Comparison of ENCODE assay signal across 8 cellular contexts in the genomic region with DNA sequence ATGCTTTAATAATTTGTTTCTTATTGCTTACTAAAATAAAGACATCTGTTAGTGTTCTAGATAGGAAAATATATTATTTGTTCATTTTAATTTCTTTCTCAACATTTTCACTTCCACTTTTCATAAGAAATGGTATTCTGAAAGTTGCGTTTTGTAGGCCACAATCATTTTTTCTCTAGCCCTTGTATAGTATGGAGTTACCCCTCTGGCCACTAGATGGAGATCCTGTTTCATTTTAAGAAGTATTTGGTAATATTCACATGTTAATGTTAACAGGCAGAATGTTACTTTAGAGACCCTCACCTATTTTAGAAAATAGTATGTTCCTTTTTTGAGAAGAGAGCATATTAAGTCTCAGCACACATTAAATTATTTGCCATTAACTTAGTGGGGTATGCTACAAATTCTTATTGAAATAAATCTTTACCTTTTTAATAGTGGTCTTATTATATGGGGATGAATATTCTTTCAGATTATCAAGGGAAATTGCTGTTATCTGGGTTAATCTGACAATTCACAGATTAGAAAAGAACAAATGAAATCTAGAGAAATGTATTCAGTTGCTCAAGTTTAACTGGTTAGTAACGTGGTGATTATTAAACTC.
DNase-seq lines count a peak whose midpoint lies in the region; ATAC-seq, FAIRE-seq and TF ChIP-seq lines count a peak whose summit lies in the region.

No MANE protein-coding gene starts in this region.

- H3K9me3 Mint-ChIP-seq in CD4-positive, alpha-beta T cell: no peaks in the 10 kb centered on the region

- no peak overlapping the region for H3K27ac ChIP-seq in CD4-positive, alpha-beta T cell (ENCODE audit: low read depth, low read length)
- H3K27ac ChIP-seq in HepG2 (ENCODE audit: extremely low read length, insufficient read depth, low read length): no peak overlapping the region

- H3K4me3 Mint-ChIP-seq in CD4-positive, alpha-beta T cell: no peak overlapping the region

- no peaks in the 10 kb centered on the region for H4K20me1 ChIP-seq in HepG2 (ENCODE audit: insufficient read depth, low read length)

- CTCF ChIA-PET in CD4-positive, alpha-beta T cell (lab: Charles Lee): no interaction called here
- CTCF ChIA-PET in HepG2 (lab: Yijun Ruan, JAX; ENCODE audit: low intra/inter-chr PET ratio, low total read pairs): interaction anchor here (0.6 kb wide), 1 partner anchor 46 kb away, joined by 3 read pairs; no protein-coding TSS in a partner anchor

- POLR2A ChIA-PET in CD4-positive, alpha-beta T cell (lab: Charles Lee): no interaction called here
- POLR2A ChIA-PET in HepG2 (lab: Yijun Ruan, JAX): no interaction called here

- no peak for DNase-seq in CD4-positive, alpha-beta T cell
- DNase-seq in NCI-H82 (lab: John Stamatoyannopoulos, UW) (peak; percentile 48), bronchial epithelial cell (ENCODE audit: low read depth) (peak; percentile 44), HepG2 (ENCODE audit: low spot score) (peak; percentile 43), ecto neural progenitor cell (ENCODE audit: low spot score) (no peak)
- DNase-seq in activated naive CD4-positive, alpha-beta T cell (lab: John Stamatoyannopoulos, UW): no peak

- no peak for TF ChIP-seq RAD21 in HepG2 (CRISPR knock-in tag; IDR thresholded peaks at IDR 0.05)

- no peak for TF ChIP-seq POLR2A in HepG2 (IDR thresholded peaks at IDR 0.05; ENCODE audit: insufficient read depth in 1 of 2, low read depth in 2 of 2, low read length in 2 of 2)

- no peaks in the 10 kb centered on the region for H3K9me3 ChIP-seq in CD4-positive, alpha-beta T cell (ENCODE audit: control insufficient read depth, low read length)
- no peaks in the 10 kb centered on the region for H3K9me3 ChIP-seq in HepG2 (ENCODE audit: low read length)

- H3K4me1 ChIP-seq in HepG2 (ENCODE audit: insufficient read depth, low read length): no peaks in the 10 kb centered on the region

- FAIRE-seq in bronchial epithelial cell (lab: Jason Lieb, UNC) (no peak), HepG2 (lab: Jason Lieb, UNC) (peak; percentile 12)

- no peaks in the 10 kb centered on the region for H3K27me3 ChIP-seq in CD4-positive, alpha-beta T cell (ENCODE audit: control insufficient read depth, insufficient read depth, low read length)
- H3K27me3 ChIP-seq in bronchial epithelial cell (ENCODE audit: control insufficient read depth, insufficient read depth, low read length) (no peaks in the 10 kb centered on the region), HepG2 (ENCODE audit: control insufficient read depth in 1 of 2, insufficient read depth in 2 of 2, low read length in 2 of 2) (no peaks in the 10 kb centered on the region)

- peaks cover 38% of the 10 kb centered on the region for H3K36me3 Mint-ChIP-seq in CD4-positive, alpha-beta T cell (ENCODE audit: low read depth)

- no peak overlapping the region for H3K4me2 ChIP-seq in HepG2 (ENCODE audit: low read depth, low read length)

- H3K4me3 ChIP-seq in bronchial epithelial cell (ENCODE audit: low read depth, low read length): no peak overlapping the region
- H3K4me3 ChIP-seq in HepG2 (replicated peaks in 1 of 3; ENCODE audit: insufficient read depth in 1 of 3, low read depth in 2 of 3, low read length in 3 of 3): no peak overlapping the region

- H3K36me3 ChIP-seq in bronchial epithelial cell (ENCODE audit: control insufficient read depth, insufficient read depth, low read length) (peaks cover 1% of the 10 kb centered on the region), HepG2 (replicated peaks in 1 of 2; ENCODE audit: control insufficient read depth in 1 of 2, insufficient read depth in 2 of 2, low read length in 2 of 2) (peaks cover 3 to 35% of the 10 kb centered on the region in 2 experiments)

- intact Hi-C loops in CD4-positive, alpha-beta T cell (cut with DNase I, micrococcal nuclease): loop anchor here (1.0 to 5.0 kb wide), 3 partner anchors 819 to 1029 kb away; no protein-coding TSS in a partner anchor
- intact Hi-C loops in HepG2 (cut with micrococcal nuclease; ENCODE audit: unreplicated experiment): loop anchor here (5.0 kb wide), 1 partner anchor 393 kb away; a partner anchor contains a TSS

- in situ Hi-C loops in HepG2 (cut with HindIII; ENCODE audit: extremely low pct_ligation_motif_present, low pct_unique_long_range_greater_than_20kb): loop anchor here (10.0 kb wide), 2 partner anchors 391 to 821 kb away; a partner anchor contains a TSS

- H3K4me1 Mint-ChIP-seq in CD4-positive, alpha-beta T cell (ENCODE audit: low read depth): no peaks in the 10 kb centered on the region

- no TSS peak for BruUV-seq in HepG2 (replicated peaks; lab: Mats Ljungman, UMichigan)

- WGBS in HepG2 (ENCODE audit: low lambda C conversion rate): 91% methylated on average over 2 of the region's 2 CpGs

- ATAC-seq in CD4-positive, alpha-beta T cell (ENCODE audit: poor library complexity): peak; percentile 61
- peak; percentile 80 for ATAC-seq in GM18867 (IDR thresholded peaks at IDR 0.05; ENCODE audit: unreplicated experiment)
- ATAC-seq in HG03097 (IDR thresholded peaks at IDR 0.05; ENCODE audit: low FRiP score, unreplicated experiment): peak; percentile 58
- peak; percentile 95 for ATAC-seq in HepG2

- no peak overlapping the region for H3K9ac ChIP-seq in HepG2 (ENCODE audit: insufficient read depth, low read depth, low read length)

- H3K79me2 ChIP-seq in HepG2 (ENCODE audit: insufficient read depth, low read length): no peaks in the 10 kb centered on the region

- TF ChIP-seq CTCF in CD4-positive, alpha-beta T cell (IDR thresholded peaks at IDR 0.05): peak; percentile 77
- peak; percentile 24 for TF ChIP-seq CTCF in bronchial epithelial cell (IDR thresholded peaks at IDR 0.05; ENCODE audit: insufficient read depth, low read length, severe bottlenecking)
- TF ChIP-seq CTCF in HepG2 (CRISPR knock-in tag; IDR thresholded peaks at IDR 0.05): peak; percentile 66

- H2AFZ ChIP-seq in HepG2 (ENCODE audit: low read length): no peak overlapping the region

- no peaks in the 10 kb centered on the region for H3K27me3 Mint-ChIP-seq in CD4-positive, alpha-beta T cell

- TF ChIP-seq EP300 in HepG2 (IDR thresholded peaks at IDR 0.05; ENCODE audit: low read depth in 2 of 2, low read length in 2 of 2) (no peak), HepG2 (CRISPR knock-in tag; IDR thresholded peaks at IDR 0.05; ENCODE audit: borderline replicate concordance) (no peak)

- H3K27ac Mint-ChIP-seq in CD4-positive, alpha-beta T cell: no peak overlapping the region

TF ChIP-seq in HepG2, 621 proteins besides CTCF, POLR2A, EP300 and RAD21:
- TF ChIP-seq CBX5 (CRISPR knock-in tag; IDR thresholded peaks at IDR 0.05; ENCODE audit: borderline replicate concordance): no peak
- TF ChIP-seq HMGA1 (CRISPR knock-in tag; conservative IDR thresholded peaks at IDR 0.05): 0 out of 2 replicates have a peak, but pooled peaks have one; percentile 42
- TF ChIP-seq SNAI1 (CRISPR knock-in tag; IDR thresholded peaks at IDR 0.05; ENCODE audit: borderline replicate concordance): no peak
- TF ChIP-seq STAG1 (CRISPR knock-in tag; IDR thresholded peaks at IDR 0.05): peak; percentile 76
- no peak; the same call in 1 of the 2 replicates for TF ChIP-seq ZFY (CRISPR knock-in tag; IDR thresholded peaks at IDR 0.05)
- TF ChIP-seq SIN3B (IDR thresholded peaks at IDR 0.05; ENCODE audit: low read length): peak; percentile 29; the same call in 1 of the 2 replicates

Comparison
In these comparisons a context has a peak if more than half of its experiments do, and no peak if none do; other contexts are left out.
1. DNase-seq: peak in NCI-H82 (single experiment), bronchial epithelial cell (single experiment) and HepG2 (single experiment); none in CD4-positive, alpha-beta T cell (0 of 10), ecto neural progenitor cell (single experiment) and activated naive CD4-positive, alpha-beta T cell (0 of 4).
2. CTCF ChIP-seq: peak in every context shown above with its lines; median percentile 77 in CD4-positive, alpha-beta T cell; 66 in HepG2; 24 in bronchial epithelial cell.
3. Peak in every context shown above with its lines, with median percentiles within 50 percentile points of each other: ATAC-seq.